Comparison of ENCODE assay signal across 9 cellular contexts in the genomic region with DNA sequence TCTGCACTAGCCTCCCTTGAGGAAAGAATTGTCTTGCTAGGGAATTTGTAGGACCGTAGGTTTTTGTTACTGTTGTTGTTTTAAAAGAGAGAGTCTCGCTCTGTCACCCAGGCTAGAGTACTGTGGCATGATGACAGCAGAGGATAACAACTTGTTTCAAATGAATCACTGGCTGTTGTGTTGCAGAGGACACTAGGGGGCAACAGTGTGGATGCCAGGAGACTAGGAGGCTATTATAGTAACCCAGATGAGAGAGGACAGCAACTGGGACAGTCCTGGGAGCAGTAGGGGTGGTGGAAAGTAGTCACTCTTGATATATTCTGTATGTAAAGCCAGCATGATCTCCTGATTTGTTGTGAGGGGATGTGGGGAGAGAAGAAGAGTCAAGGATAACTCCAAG. TPM values are rescaled to one million over a fixed set of nuclear protein-coding genes. Genes with fewer than 3 reads are reported as not detected.
A peak's percentile ranks its signal among the peaks of the same experiment; 100 is the strongest.
DNase-seq lines count a peak whose midpoint lies in the region; ATAC-seq and TF ChIP-seq lines count a peak whose summit lies in the region.
"Had no signal": no experiment of that assay in that cellular context is flagged by ENCODE, and none has a peak within 500 bp of the region (broad histone marks: within the 10 kb centered on the region; RNA-seq: fewer than 3 reads in every experiment).

No MANE protein-coding gene starts in this region.

- H3K27ac ChIP-seq in uterus, result no peak overlapping the region

- H3K4me1 ChIP-seq in BE2C (peaks cover 2% of the 10 kb centered on the region; the same call in 1 of the 2 replicates), uterus (no peaks in the 10 kb centered on the region)

- no peak for TF ChIP-seq POLR2A in uterus (IDR thresholded peaks at IDR 0.05)

- H3K36me3 Mint-ChIP-seq in stimulated activated naive B cell treated with anti-CD40 and anti-IgM and Interleukin-4, amounts not matched to agents 10 μg/mL and 1 μg/mL and 100 μg/mL, for 72 hours, result no peaks in the 10 kb centered on the region

- H3K9me3 Mint-ChIP-seq in stimulated activated naive B cell treated with anti-CD40 and anti-IgM and Interleukin-4, amounts not matched to agents 10 μg/mL and 1 μg/mL and 100 μg/mL, for 72 hours, result peaks cover 0 to 4% of the 10 kb centered on the region in 2 donors

- H3K27me3 ChIP-seq in BE2C, result no peaks in the 10 kb centered on the region
- H3K27me3 ChIP-seq in MG63, result no peaks in the 10 kb centered on the region
- no peaks in the 10 kb centered on the region for H3K27me3 ChIP-seq in uterus

- H3K36me3 ChIP-seq in BE2C (no peaks in the 10 kb centered on the region), MG63 (no peaks in the 10 kb centered on the region), uterus (no peaks in the 10 kb centered on the region)

- peak; percentile 48 for DNase-seq in BE2C
- DNase-seq in MG63, result peak; percentile 38
- no peak for DNase-seq in epithelial cell of proximal tubule (ENCODE audit: low read depth)
- DNase-seq in stimulated activated naive B cell treated with anti-CD40 and anti-IgM and Interleukin-4, amounts not matched to agents 10 μg/mL and 1 μg/mL and 100 μg/mL, for 72 hours, result no peak
- DNase-seq in uterus, result no peak
- DNase-seq in stimulated activated naive CD4-positive, alpha-beta T cell (lab: John Stamatoyannopoulos, UW), result no peak
- DNase-seq in NCI-H1417 treated with DMSO at 0.1 percent for 48 hours (lab: John Stamatoyannopoulos, UW), result no peak

- H3K27ac Mint-ChIP-seq in stimulated activated naive B cell treated with anti-CD40 and anti-IgM and Interleukin-4, amounts not matched to agents 10 μg/mL and 1 μg/mL and 100 μg/mL, for 72 hours, result no peak overlapping the region

- intact Hi-C loops in uterus (cut with DNase I; ENCODE audit: low total_unique reads), result no loop called here

- no peak overlapping the region for H3K4me3 ChIP-seq in BE2C (ENCODE audit: low read depth, low read length)
- H3K4me3 ChIP-seq in MG63, result no peak overlapping the region
- H3K4me3 ChIP-seq in epithelial cell of proximal tubule (ENCODE audit: low read depth, low read length), result no peak overlapping the region
- no peak overlapping the region for H3K4me3 ChIP-seq in uterus

- no peak overlapping the region for H3K4me3 Mint-ChIP-seq in stimulated activated naive B cell treated with anti-CD40 and anti-IgM and Interleukin-4, amounts not matched to agents 10 μg/mL and 1 μg/mL and 100 μg/mL, for 72 hours

- H3K9me3 ChIP-seq in BE2C, result no peaks in the 10 kb centered on the region
- H3K9me3 ChIP-seq in MG63, result no peaks in the 10 kb centered on the region
- H3K9me3 ChIP-seq in uterus, result no peaks in the 10 kb centered on the region

- TF ChIP-seq CTCF in BE2C (IDR thresholded peaks at IDR 0.05; ENCODE audit: low read depth, low read length), result peak; percentile 80
- TF ChIP-seq CTCF in epithelial cell of proximal tubule (conservative IDR thresholded peaks at IDR 0.05; ENCODE audit: low read depth, low read length), result peak; percentile 76
- no peak for TF ChIP-seq CTCF in uterus (IDR thresholded peaks at IDR 0.05)

- H3K27me3 Mint-ChIP-seq in stimulated activated naive B cell treated with anti-CD40 and anti-IgM and Interleukin-4, amounts not matched to agents 10 μg/mL and 1 μg/mL and 100 μg/mL, for 72 hours, result peaks cover 22 to 28% of the 10 kb centered on the region in 2 donors

- H3K4me1 Mint-ChIP-seq in stimulated activated naive B cell treated with anti-CD40 and anti-IgM and Interleukin-4, amounts not matched to agents 10 μg/mL and 1 μg/mL and 100 μg/mL, for 72 hours, result peaks cover 0 to 2% of the 10 kb centered on the region in 2 donors

- peak; percentile 57 for ATAC-seq in GM19025 (IDR thresholded peaks at IDR 0.05; ENCODE audit: low read depth, unreplicated experiment)
- peak; percentile 75 to 78 for ATAC-seq in stimulated activated naive B cell treated with anti-CD40 and anti-IgM and Interleukin-4, amounts not matched to agents 10 μg/mL and 1 μg/mL and 100 μg/mL, for 72 hours (replicated peaks)

RNA-seq across cellular contexts. Expression of a gene that starts 41.8 kb away (rescaled TPM):
- 16.0 TPM for polyA plus RNA-seq in BE2C (2012; ENCODE audit: insufficient read depth, insufficient read length, low read depth)
- total RNA-seq in MG63 (2014; rRNA removed; shearing (Covaris generic); ENCODE audit: low replicate concordance), result 13.0 and 52.1 TPM in 2 replicates
- total RNA-seq in epithelial cell of proximal tubule (0.58 and 8.0 TPM in 2 replicates), uterus (100 to 1,000 TPM; 107 to 329 (median 271) TPM)

RNA-seq across cellular contexts. Expression of a gene that starts 51.0 kb away (rescaled TPM):
- 0.69 TPM for polyA plus RNA-seq in BE2C (2012; ENCODE audit: insufficient read depth, insufficient read length, low read depth)
- not detected in 2 replicates for total RNA-seq in MG63 (2014; rRNA removed; shearing (Covaris generic); ENCODE audit: low replicate concordance)
- total RNA-seq in epithelial cell of proximal tubule (not detected in 2 replicates), uterus (1 to 10 TPM in 1 of 4 donors, not detected in 3; 1.5 TPM)
- polyA plus RNA-seq: esophagus had no signal

Comparison
In these comparisons a context has a peak if more than half of its experiments do, and no peak if none do; other contexts are left out.
1. DNase-seq: peak in BE2C (single experiment) and MG63 (single experiment); none in epithelial cell of proximal tubule (single experiment), stimulated activated naive B cell treated with anti-CD40 and anti-IgM and Interleukin-4, amounts not matched to agents 10 μg/mL and 1 μg/mL and 100 μg/mL, for 72 hours (single experiment), uterus (0 of 2), stimulated activated naive CD4-positive, alpha-beta T cell (0 of 6) and NCI-H1417 treated with DMSO at 0.1 percent for 48 hours (single experiment).
2. CTCF ChIP-seq: peak in BE2C (single experiment) and epithelial cell of proximal tubule (single experiment); none in uterus (0 of 4).